In the genomic region with DNA sequence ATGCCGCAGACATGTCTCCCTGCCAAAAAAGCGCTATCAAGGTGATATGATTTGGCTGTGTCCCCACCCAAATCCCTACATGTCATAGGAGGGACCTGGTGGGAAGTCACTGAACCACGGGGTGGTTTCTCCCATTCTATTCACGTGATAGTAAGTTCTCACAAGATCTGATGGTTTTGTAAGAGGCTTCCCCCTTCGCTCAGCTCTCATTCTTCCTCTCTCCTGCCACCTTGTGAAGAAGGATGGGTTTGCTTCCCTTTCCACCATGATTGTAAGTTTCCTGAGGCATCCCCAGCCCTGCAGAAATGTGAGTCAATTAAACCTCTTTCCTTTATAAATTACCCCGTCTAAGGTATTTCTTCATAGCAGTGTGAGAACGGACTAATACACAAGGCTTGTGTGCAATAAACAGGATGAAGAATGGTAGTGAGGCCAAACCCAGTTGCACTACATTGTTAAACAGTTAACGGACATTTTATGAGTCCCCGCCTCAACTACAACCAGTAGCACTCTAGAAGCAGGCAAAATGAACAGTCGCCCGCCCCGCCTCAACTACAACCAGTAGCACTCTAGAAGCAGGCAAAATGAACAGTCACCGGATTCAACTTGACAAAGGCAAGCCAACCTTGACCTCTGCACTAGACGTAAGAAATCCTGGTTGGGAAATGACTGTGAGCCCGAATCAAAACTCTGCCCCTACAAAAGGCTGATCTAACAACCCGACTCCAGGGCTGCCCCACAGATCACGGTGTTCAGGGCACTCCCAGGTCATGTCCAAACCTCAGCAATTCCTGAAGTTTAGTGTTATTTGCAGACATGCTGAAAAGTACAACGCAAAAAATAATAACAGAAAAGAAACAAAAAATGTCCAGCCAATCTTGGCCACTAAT, we compare ENCODE assay signal across 1 cellular context.
TF ChIP-seq lines count a peak whose summit lies in the region.

No MANE protein-coding gene starts in this region.

TF ChIP-seq in H1, 55 proteins besides CTCF, POLR2A, EP300 and RAD21 (continued from another document):
- no peak for TF ChIP-seq CEBPB (IDR thresholded peaks at IDR 0.05; ENCODE audit: low read depth, low read length)
- no peak for TF ChIP-seq ASH2L (IDR thresholded peaks at IDR 0.05; ENCODE audit: low read length)
- TF ChIP-seq, protein P1, sequence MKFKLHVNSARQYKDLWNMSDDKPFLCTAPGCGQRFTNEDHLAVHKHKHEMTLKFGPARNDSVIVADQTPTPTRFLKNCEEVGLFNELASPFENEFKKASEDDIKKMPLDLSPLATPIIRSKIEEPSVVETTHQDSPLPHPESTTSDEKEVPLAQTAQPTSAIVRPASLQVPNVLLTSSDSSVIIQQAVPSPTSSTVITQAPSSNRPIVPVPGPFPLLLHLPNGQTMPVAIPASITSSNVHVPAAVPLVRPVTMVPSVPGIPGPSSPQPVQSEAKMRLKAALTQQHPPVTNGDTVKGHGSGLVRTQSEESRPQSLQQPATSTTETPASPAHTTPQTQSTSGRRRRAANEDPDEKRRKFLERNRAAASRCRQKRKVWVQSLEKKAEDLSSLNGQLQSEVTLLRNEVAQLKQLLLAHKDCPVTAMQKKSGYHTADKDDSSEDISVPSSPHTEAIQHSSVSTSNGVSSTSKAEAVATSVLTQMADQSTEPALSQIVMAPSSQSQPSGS (IDR thresholded peaks at IDR 0.05; ENCODE audit: low read length): no peak
- TF ChIP-seq, protein P2, sequence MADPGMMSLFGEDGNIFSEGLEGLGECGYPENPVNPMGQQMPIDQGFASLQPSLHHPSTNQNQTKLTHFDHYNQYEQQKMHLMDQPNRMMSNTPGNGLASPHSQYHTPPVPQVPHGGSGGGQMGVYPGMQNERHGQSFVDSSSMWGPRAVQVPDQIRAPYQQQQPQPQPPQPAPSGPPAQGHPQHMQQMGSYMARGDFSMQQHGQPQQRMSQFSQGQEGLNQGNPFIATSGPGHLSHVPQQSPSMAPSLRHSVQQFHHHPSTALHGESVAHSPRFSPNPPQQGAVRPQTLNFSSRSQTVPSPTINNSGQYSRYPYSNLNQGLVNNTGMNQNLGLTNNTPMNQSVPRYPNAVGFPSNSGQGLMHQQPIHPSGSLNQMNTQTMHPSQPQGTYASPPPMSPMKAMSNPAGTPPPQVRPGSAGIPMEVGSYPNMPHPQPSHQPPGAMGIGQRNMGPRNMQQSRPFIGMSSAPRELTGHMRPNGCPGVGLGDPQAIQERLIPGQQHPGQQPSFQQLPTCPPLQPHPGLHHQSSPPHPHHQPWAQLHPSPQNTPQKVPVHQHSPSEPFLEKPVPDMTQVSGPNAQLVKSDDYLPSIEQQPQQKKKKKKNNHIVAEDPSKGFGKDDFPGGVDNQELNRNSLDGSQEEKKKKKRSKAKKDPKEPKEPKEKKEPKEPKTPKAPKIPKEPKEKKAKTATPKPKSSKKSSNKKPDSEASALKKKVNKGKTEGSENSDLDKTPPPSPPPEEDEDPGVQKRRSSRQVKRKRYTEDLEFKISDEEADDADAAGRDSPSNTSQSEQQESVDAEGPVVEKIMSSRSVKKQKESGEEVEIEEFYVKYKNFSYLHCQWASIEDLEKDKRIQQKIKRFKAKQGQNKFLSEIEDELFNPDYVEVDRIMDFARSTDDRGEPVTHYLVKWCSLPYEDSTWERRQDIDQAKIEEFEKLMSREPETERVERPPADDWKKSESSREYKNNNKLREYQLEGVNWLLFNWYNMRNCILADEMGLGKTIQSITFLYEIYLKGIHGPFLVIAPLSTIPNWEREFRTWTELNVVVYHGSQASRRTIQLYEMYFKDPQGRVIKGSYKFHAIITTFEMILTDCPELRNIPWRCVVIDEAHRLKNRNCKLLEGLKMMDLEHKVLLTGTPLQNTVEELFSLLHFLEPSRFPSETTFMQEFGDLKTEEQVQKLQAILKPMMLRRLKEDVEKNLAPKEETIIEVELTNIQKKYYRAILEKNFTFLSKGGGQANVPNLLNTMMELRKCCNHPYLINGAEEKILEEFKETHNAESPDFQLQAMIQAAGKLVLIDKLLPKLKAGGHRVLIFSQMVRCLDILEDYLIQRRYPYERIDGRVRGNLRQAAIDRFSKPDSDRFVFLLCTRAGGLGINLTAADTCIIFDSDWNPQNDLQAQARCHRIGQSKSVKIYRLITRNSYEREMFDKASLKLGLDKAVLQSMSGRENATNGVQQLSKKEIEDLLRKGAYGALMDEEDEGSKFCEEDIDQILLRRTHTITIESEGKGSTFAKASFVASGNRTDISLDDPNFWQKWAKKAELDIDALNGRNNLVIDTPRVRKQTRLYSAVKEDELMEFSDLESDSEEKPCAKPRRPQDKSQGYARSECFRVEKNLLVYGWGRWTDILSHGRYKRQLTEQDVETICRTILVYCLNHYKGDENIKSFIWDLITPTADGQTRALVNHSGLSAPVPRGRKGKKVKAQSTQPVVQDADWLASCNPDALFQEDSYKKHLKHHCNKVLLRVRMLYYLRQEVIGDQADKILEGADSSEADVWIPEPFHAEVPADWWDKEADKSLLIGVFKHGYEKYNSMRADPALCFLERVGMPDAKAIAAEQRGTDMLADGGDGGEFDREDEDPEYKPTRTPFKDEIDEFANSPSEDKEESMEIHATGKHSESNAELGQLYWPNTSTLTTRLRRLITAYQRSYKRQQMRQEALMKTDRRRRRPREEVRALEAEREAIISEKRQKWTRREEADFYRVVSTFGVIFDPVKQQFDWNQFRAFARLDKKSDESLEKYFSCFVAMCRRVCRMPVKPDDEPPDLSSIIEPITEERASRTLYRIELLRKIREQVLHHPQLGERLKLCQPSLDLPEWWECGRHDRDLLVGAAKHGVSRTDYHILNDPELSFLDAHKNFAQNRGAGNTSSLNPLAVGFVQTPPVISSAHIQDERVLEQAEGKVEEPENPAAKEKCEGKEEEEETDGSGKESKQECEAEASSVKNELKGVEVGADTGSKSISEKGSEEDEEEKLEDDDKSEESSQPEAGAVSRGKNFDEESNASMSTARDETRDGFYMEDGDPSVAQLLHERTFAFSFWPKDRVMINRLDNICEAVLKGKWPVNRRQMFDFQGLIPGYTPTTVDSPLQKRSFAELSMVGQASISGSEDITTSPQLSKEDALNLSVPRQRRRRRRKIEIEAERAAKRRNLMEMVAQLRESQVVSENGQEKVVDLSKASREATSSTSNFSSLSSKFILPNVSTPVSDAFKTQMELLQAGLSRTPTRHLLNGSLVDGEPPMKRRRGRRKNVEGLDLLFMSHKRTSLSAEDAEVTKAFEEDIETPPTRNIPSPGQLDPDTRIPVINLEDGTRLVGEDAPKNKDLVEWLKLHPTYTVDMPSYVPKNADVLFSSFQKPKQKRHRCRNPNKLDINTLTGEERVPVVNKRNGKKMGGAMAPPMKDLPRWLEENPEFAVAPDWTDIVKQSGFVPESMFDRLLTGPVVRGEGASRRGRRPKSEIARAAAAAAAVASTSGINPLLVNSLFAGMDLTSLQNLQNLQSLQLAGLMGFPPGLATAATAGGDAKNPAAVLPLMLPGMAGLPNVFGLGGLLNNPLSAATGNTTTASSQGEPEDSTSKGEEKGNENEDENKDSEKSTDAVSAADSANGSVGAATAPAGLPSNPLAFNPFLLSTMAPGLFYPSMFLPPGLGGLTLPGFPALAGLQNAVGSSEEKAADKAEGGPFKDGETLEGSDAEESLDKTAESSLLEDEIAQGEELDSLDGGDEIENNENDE (IDR thresholded peaks at IDR 0.05; ENCODE audit: insufficient replicate concordance, low read length): no peak
- no peak for TF ChIP-seq TAF7 (optimal IDR thresholded peaks at IDR 0.05; ENCODE audit: borderline replicate concordance, low read depth, low read length)
- TF ChIP-seq CBX8 (IDR thresholded peaks at IDR 0.05; ENCODE audit: borderline replicate concordance, low read depth, low read length): no peak
- TF ChIP-seq, protein P3, sequence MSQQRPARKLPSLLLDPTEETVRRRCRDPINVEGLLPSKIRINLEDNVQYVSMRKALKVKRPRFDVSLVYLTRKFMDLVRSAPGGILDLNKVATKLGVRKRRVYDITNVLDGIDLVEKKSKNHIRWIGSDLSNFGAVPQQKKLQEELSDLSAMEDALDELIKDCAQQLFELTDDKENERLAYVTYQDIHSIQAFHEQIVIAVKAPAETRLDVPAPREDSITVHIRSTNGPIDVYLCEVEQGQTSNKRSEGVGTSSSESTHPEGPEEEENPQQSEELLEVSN (IDR thresholded peaks at IDR 0.05): no peak
